Comparison of ENCODE assay signal across 31 cellular contexts in genomic region chr9:136497916-136498695, GRCh38.
"Had no signal": no experiment of that assay in that cellular context is flagged by ENCODE, and none has a peak within 500 bp of the region (broad histone marks: within the 10 kb centered on the region; RNA-seq: fewer than 3 reads in every experiment).

No MANE protein-coding gene starts in this region.

- ATAC-seq: activated T-cell treated with anti-CD3 and anti-CD28 coated beads, Interleukin-2, amount 50 U/mL, for 4 hours; activated T-helper 17 cell treated with anti-CD3 and anti-CD28 coated beads, Interleukin-2, amount 50 U/mL, for 72 hours; effector memory CD8-positive, alpha-beta T cell; foreskin keratinocyte; gastrocnemius medialis; T-helper 17 cell had no signal

- H3K9me3 ChIP-seq: esophagus muscularis mucosa, gastrocnemius medialis had no signal

- H3K27ac Mint-ChIP-seq: activated CD4-positive, alpha-beta memory T cell treated with anti-CD3 and anti-CD28 coated beads, Interleukin-2, amount 10 ng/mL, durations not matched to agents 7 days and 5 days; activated CD4-positive, alpha-beta T cell treated with anti-CD3 and anti-CD28 coated beads, Interleukin-2, amount 10 ng/mL, durations not matched to agents 7 days and 5 days; activated naive CD8-positive, alpha-beta T cell; activated T-helper 17 cell treated with anti-CD3 and anti-CD28 coated beads, Interleukin-2, amount 50 U/mL, for 72 hours; effector memory CD8-positive, alpha-beta T cell; T-helper 17 cell; T-helper 2 cell treated with Interferon-gamma antibody and Interleukin-4, amounts not matched to agents 5 μg/mL and 100 μg/mL, for 36 hours had no signal

- H3K9me3 Mint-ChIP-seq: activated CD4-positive, alpha-beta memory T cell treated with anti-CD3 and anti-CD28 coated beads, Interleukin-2, amount 10 ng/mL, durations not matched to agents 7 days and 5 days; activated CD4-positive, alpha-beta T cell treated with anti-CD3 and anti-CD28 coated beads, Interleukin-2, amount 10 ng/mL, durations not matched to agents 7 days and 5 days; activated T-cell treated with anti-CD3 and anti-CD28 coated beads, Interleukin-2, amount 50 U/mL, for 4 hours; activated T-helper 17 cell treated with anti-CD3 and anti-CD28 coated beads, Interleukin-2, amount 50 U/mL, for 72 hours; effector memory CD8-positive, alpha-beta T cell; T-helper 2 cell treated with Interferon-gamma antibody and Interleukin-4, amounts not matched to agents 5 μg/mL and 100 μg/mL, for 36 hours had no signal

- H3K27ac ChIP-seq: esophagus muscularis mucosa, foreskin keratinocyte, gastrocnemius medialis, WERI-Rb-1 had no signal

- H3K36me3 Mint-ChIP-seq: activated naive CD8-positive, alpha-beta T cell had no signal

- H3K27me3 ChIP-seq: esophagus muscularis mucosa, foreskin keratinocyte, gastrocnemius medialis had no signal

- H3K4me1 ChIP-seq: foreskin keratinocyte, gastrocnemius medialis had no signal

- H3K4me1 Mint-ChIP-seq: activated CD4-positive, alpha-beta memory T cell treated with anti-CD3 and anti-CD28 coated beads, Interleukin-2, amount 10 ng/mL, durations not matched to agents 7 days and 5 days; activated CD4-positive, alpha-beta T cell treated with anti-CD3 and anti-CD28 coated beads, Interleukin-2, amount 10 ng/mL, durations not matched to agents 7 days and 5 days; activated T-helper 17 cell treated with anti-CD3 and anti-CD28 coated beads, Interleukin-2, amount 50 U/mL, for 72 hours had no signal

- H3K4me3 Mint-ChIP-seq: activated CD4-positive, alpha-beta memory T cell treated with anti-CD3 and anti-CD28 coated beads, Interleukin-2, amount 10 ng/mL, durations not matched to agents 7 days and 5 days; activated CD4-positive, alpha-beta T cell treated with anti-CD3 and anti-CD28 coated beads, Interleukin-2, amount 10 ng/mL, durations not matched to agents 7 days and 5 days; activated naive CD8-positive, alpha-beta T cell; activated T-cell treated with anti-CD3 and anti-CD28 coated beads, Interleukin-2, amount 50 U/mL, for 4 hours; activated T-helper 17 cell treated with anti-CD3 and anti-CD28 coated beads, Interleukin-2, amount 50 U/mL, for 72 hours; effector memory CD8-positive, alpha-beta T cell; T-helper 17 cell; T-helper 2 cell treated with Interferon-gamma antibody and Interleukin-4, amounts not matched to agents 5 μg/mL and 100 μg/mL, for 36 hours had no signal

- DNase-seq: activated CD4-positive, alpha-beta memory T cell treated with anti-CD3 and anti-CD28 coated beads, Interleukin-2, amount 10 ng/mL, durations not matched to agents 7 days and 5 days; activated CD4-positive, alpha-beta T cell treated with anti-CD3 and anti-CD28 coated beads for 1 hour; activated CD4-positive, alpha-beta T cell treated with anti-CD3 and anti-CD28 coated beads for 4 hours; activated CD4-positive, alpha-beta T cell treated with anti-CD3 and anti-CD28 coated beads, Interleukin-2, amount 10 ng/mL, durations not matched to agents 7 days and 5 days; activated CD4-positive, alpha-beta T cell treated with anti-CD3 and anti-CD28 coated beads, Interleukin-2, amount 50 U/mL, for 4 hours; activated CD4-positive, CD25-positive, alpha-beta regulatory T cell; activated CD8-positive, alpha-beta memory T cell treated with anti-CD3 and anti-CD28 coated beads for 24 hours; activated effector memory CD4-positive, alpha-beta T cell treated with Interleukin-2 at 50 U/mL for 16 hours; activated gamma-delta T cell treated with Interleukin-2 at 50 U/mL for 16 hours; activated naive CD4-positive, alpha-beta T cell treated with anti-CD3 and anti-CD28 coated beads, Interleukin-2, amount 50 U/mL, for 16 hours; activated naive CD4-positive, alpha-beta T cell treated with Interleukin-2 at 50 U/mL for 16 hours; activated T-cell treated with anti-CD3 and anti-CD28 coated beads, Interleukin-2, amount 50 U/mL, for 4 hours; amniotic stem cell; cortex of kidney; dermis blood vessel endothelial cell; effector CD4-positive, alpha-beta T cell; effector memory CD8-positive, alpha-beta T cell; erythroblast; foreskin keratinocyte; gastrocnemius medialis; glutamatergic neuron; T-helper 1 cell; T-helper 17 cell; T1000; WERI-Rb-1 had no signal

- FAIRE-seq: astrocyte, colon had no signal

- H3K4me3 ChIP-seq: esophagus muscularis mucosa, gastrocnemius medialis had no signal
